9 cellular contexts compared by ENCODE assay signal in genomic region chr1:109623601-109624161, GRCh38. TPM values are rescaled to one million over a fixed set of nuclear protein-coding genes. Genes with fewer than 3 reads are reported as not detected.
DNase-seq lines count a peak whose midpoint lies in the region; ATAC-seq and TF ChIP-seq lines count a peak whose summit lies in the region.
"Had no signal": no experiment of that assay in that cellular context is flagged by ENCODE, and none has a peak within 500 bp of the region (broad histone marks: within the 10 kb centered on the region; RNA-seq: fewer than 3 reads in every experiment).

No MANE protein-coding gene starts in this region.

- peaks cover 12% of the 10 kb centered on the region for H3K23me2 ChIP-seq in H9 (ENCODE audit: insufficient read length, low read depth, low read length, poor library complexity, severe bottlenecking)

- H3K4me1 ChIP-seq in H9 (ENCODE audit: insufficient read depth, low read length) (no peaks in the 10 kb centered on the region; the same call in 1 of the 2 replicates), neural progenitor cell (peaks cover 10% of the 10 kb centered on the region), gastrocnemius medialis (peaks cover 4 to 23% of the 10 kb centered on the region in 2 donors)

- H3K79me2 ChIP-seq in H9 (ENCODE audit: insufficient read depth, low read length), result peaks cover 6% of the 10 kb centered on the region; the same call in 1 of the 2 replicates
- peaks cover 44% of the 10 kb centered on the region for H3K79me2 ChIP-seq in neural progenitor cell (ENCODE audit: low read depth)

- DNase-seq in CD14-positive monocyte (ENCODE audit: low spot score) (no peak), H9 (peak; percentile 23), coronary artery (ENCODE audit: low spot score) (no peak), neural progenitor cell (ENCODE audit: low spot score) (no peak), germinal center (ENCODE audit: low spot score) (no peak), gastrocnemius medialis (no peak), chondrocyte (ENCODE audit: low spot score) (no peak)

- H3K9me3 Mint-ChIP-seq in CD14-positive monocyte (peaks cover 0 to 2% (median 0%) of the 10 kb centered on the region in 7 donors), H9 (no peaks in the 10 kb centered on the region), neural progenitor cell (no peaks in the 10 kb centered on the region), chondrocyte (ENCODE audit: low read depth) (no peaks in the 10 kb centered on the region)

- H3K4me1 Mint-ChIP-seq in CD14-positive monocyte, result peaks cover 46% of the 10 kb centered on the region
- H3K4me1 Mint-ChIP-seq in H9, result peaks cover 22 to 39% of the 10 kb centered on the region in 2 experiments
- peaks cover 35% of the 10 kb centered on the region for H3K4me1 Mint-ChIP-seq in neural progenitor cell
- H3K4me1 Mint-ChIP-seq in chondrocyte (ENCODE audit: low read depth), result peaks cover 45% of the 10 kb centered on the region

- H3K27me3 Mint-ChIP-seq in CD14-positive monocyte (ENCODE audit: low read depth in 3 of 3), result peaks cover 0 to 3% (median 2%) of the 10 kb centered on the region in 3 donors
- no peaks in the 10 kb centered on the region; the same call in 1 of the 2 replicates for H3K27me3 Mint-ChIP-seq in H9 (ENCODE audit: low read depth)
- peaks cover 3% of the 10 kb centered on the region for H3K27me3 Mint-ChIP-seq in neural progenitor cell (ENCODE audit: insufficient read depth, low read depth)
- H3K27me3 Mint-ChIP-seq in chondrocyte (ENCODE audit: low read depth), result no peaks in the 10 kb centered on the region

- no peak for TF ChIP-seq CTCF in CD14-positive monocyte (IDR thresholded peaks at IDR 0.05)
- no peak for TF ChIP-seq CTCF in H9 (conservative IDR thresholded peaks at IDR 0.05)
- no peak for TF ChIP-seq CTCF in coronary artery (IDR thresholded peaks at IDR 0.05)
- no peak for TF ChIP-seq CTCF in neural progenitor cell (IDR thresholded peaks at IDR 0.05)
- TF ChIP-seq CTCF in gastrocnemius medialis (IDR thresholded peaks at IDR 0.05 in 4 of 5, conservative IDR thresholded peaks at IDR 0.05 in 1 of 5), result no peak
- no peak for TF ChIP-seq CTCF in chondrocyte (IDR thresholded peaks at IDR 0.05)

- no peak overlapping the region for H2BK15ac ChIP-seq in H9 (ENCODE audit: low read depth, low read length)

- H3T11ph ChIP-seq in H9 (ENCODE audit: low read length), result no peak overlapping the region

- H3F3A ChIP-seq in neural progenitor cell (ENCODE audit: low read depth), result peaks cover 11% of the 10 kb centered on the region

- no peak overlapping the region for H3K18ac ChIP-seq in H9 (ENCODE audit: insufficient read length, low read depth, low read length)

- H4K8ac ChIP-seq in H9 (replicated peaks; ENCODE audit: insufficient read length, low read depth, low read length), result no peak overlapping the region

- H2AFZ ChIP-seq in H9 (ENCODE audit: low read length), result no peak overlapping the region
- no peak overlapping the region for H2AFZ ChIP-seq in neural progenitor cell (replicated peaks)

- H3K9me3 ChIP-seq in H9 (ENCODE audit: control insufficient read depth, low read depth, low read length) (no peaks in the 10 kb centered on the region), neural progenitor cell (ENCODE audit: low read depth) (no peaks in the 10 kb centered on the region), gastrocnemius medialis (no peaks in the 10 kb centered on the region)

- H3K36me3 Mint-ChIP-seq in CD14-positive monocyte (peaks cover 41 to 58% of the 10 kb centered on the region in 2 donors), H9 (ENCODE audit: insufficient read depth in 1 of 3, low read depth in 3 of 3) (peaks cover 12 to 25% (median 23%) of the 10 kb centered on the region in 3 experiments; a peak in 6 of 7 replicates), neural progenitor cell (peaks cover 22% of the 10 kb centered on the region), chondrocyte (ENCODE audit: low read depth) (peaks cover 19% of the 10 kb centered on the region)

- ATAC-seq in gastrocnemius medialis, result no peak
- no peak for ATAC-seq in HG03565 (IDR thresholded peaks at IDR 0.05; ENCODE audit: unreplicated experiment)

- H3K27me3 ChIP-seq in H9 (ENCODE audit: insufficient read depth, low read length) (no peaks in the 10 kb centered on the region), neural progenitor cell (no peaks in the 10 kb centered on the region), gastrocnemius medialis (peaks cover 0 to 4% (median 0%) of the 10 kb centered on the region in 3 donors)

- no peak overlapping the region for H2BK120ac ChIP-seq in H9 (ENCODE audit: low read depth, low read length, poor library complexity, severe bottlenecking)

- no peak overlapping the region for H3K4ac ChIP-seq in H9 (ENCODE audit: low read depth, low read length)

- H4K5ac ChIP-seq in H9 (ENCODE audit: insufficient read length, low read depth, low read length), result no peak overlapping the region

- no peaks in the 10 kb centered on the region for H3K79me1 ChIP-seq in H9 (ENCODE audit: insufficient read depth, low read depth, low read length, poor library complexity, severe bottlenecking)

- TF ChIP-seq POLR2A in gastrocnemius medialis (IDR thresholded peaks at IDR 0.05), result no peak

- no peak overlapping the region for H2BK20ac ChIP-seq in H9 (ENCODE audit: low read depth, low read length, poor library complexity, severe bottlenecking)

- in situ Hi-C loops in gastrocnemius medialis (cut with MboI; ENCODE audit: low sequenced_read_pairs in 4 of 4), result loop anchor here (5.0 to 10.0 kb wide), 3 partner anchors 76 to 361 kb away; partner anchors contain the start of genes GNAI3 (in 4 of the 4) and AHCYL1 (in 1 of the 4)

- H3K36me3 ChIP-seq in neural progenitor cell (no peaks in the 10 kb centered on the region), gastrocnemius medialis (peaks cover 0 to 13% of the 10 kb centered on the region in 2 donors)

- no peak overlapping the region for H2BK5ac ChIP-seq in H9 (ENCODE audit: insufficient read length, low read length)

- no peak overlapping the region for H4K91ac ChIP-seq in H9 (ENCODE audit: insufficient read length, low read depth, low read length)

- H3K4me3 ChIP-seq in coronary artery (peak overlapping the region; percentile 63), neural progenitor cell (no peak overlapping the region), gastrocnemius medialis (no peak overlapping the region)

- H3K14ac ChIP-seq in H9 (ENCODE audit: insufficient read depth, low read length), result no peak overlapping the region

- H4K20me1 ChIP-seq in H9 (ENCODE audit: control insufficient read depth, insufficient read depth, insufficient read length), result peaks cover 2% of the 10 kb centered on the region
- H4K20me1 ChIP-seq in neural progenitor cell (ENCODE audit: low read depth), result peaks cover 29% of the 10 kb centered on the region

- no peak overlapping the region for H3K23ac ChIP-seq in H9 (ENCODE audit: insufficient read length, low read depth, low read length)

- H3K27ac ChIP-seq in H9 (ENCODE audit: insufficient read length, low read depth, low read length) (no peak overlapping the region), coronary artery (peak overlapping the region; percentile 7 to 67), neural progenitor cell (no peak overlapping the region), gastrocnemius medialis (no peak overlapping the region)

- no peak overlapping the region for H2BK12ac ChIP-seq in H9 (ENCODE audit: insufficient read length, low read depth, low read length)

- H3K4me2 ChIP-seq in H9 (ENCODE audit: insufficient read depth, insufficient read length, low read length) (no peak overlapping the region), neural progenitor cell (no peak overlapping the region)

- WGBS in H9 (ENCODE audit: extremely low coverage, insufficient read length, low lambda C conversion rate), result no CpG with 5 or more reads among the region's 11 CpGs

- H3K9ac ChIP-seq in H9 (ENCODE audit: extremely low read depth, insufficient read length, low read length) (no peak overlapping the region), neural progenitor cell (no peak overlapping the region)

- intact Hi-C loops in CD14-positive monocyte (cut with micrococcal nuclease) (loop anchor here in 1 of 2 donors (5.0 kb wide), 1 partner anchor 76 kb away; the partner anchor contains the start of gene GNAI3), gastrocnemius medialis (cut with DNase I; ENCODE audit: low total_unique reads) (no loop called here)

- no peak overlapping the region for H2AK5ac ChIP-seq in H9 (ENCODE audit: insufficient read length, low read length)

- H3K27ac Mint-ChIP-seq in CD14-positive monocyte, result peak overlapping the region; percentile 45 to 100 (median 89)
- H3K27ac Mint-ChIP-seq in H9, result peak overlapping the region in 1 of 3 experiments; percentile 74; a peak in 3 of 7 replicates
- peak overlapping the region; percentile 83 for H3K27ac Mint-ChIP-seq in neural progenitor cell
- no peak overlapping the region for H3K27ac Mint-ChIP-seq in chondrocyte (ENCODE audit: unreplicated experiment)

- H3K56ac ChIP-seq in H9 (ENCODE audit: insufficient read length, low read depth, low read length), result no peak overlapping the region

- peak overlapping the region; percentile 92 to 97 for H3K4me3 Mint-ChIP-seq in CD14-positive monocyte
- no peak overlapping the region for H3K4me3 Mint-ChIP-seq in H9
- H3K4me3 Mint-ChIP-seq in neural progenitor cell, result peak overlapping the region; percentile 30
- H3K4me3 Mint-ChIP-seq in chondrocyte (ENCODE audit: unreplicated experiment), result no peak overlapping the region

RNA-seq across cellular contexts. Expression of gene AMPD2, which starts 4.0 kb away (rescaled TPM):
- 100 to 1,000 TPM in 1 of 2 donors, 10 to 100 TPM in 1; 75.0 to 117 TPM for polyA plus RNA-seq in CD14-positive monocyte
- 63.0 and 65.1 TPM in 2 replicates for total RNA-seq in H9 (2021)
- total RNA-seq in neural progenitor cell (ENCODE audit: low replicate concordance), result 22.9 and 49.8 TPM in 2 replicates
- 10 to 100 TPM in 2 of 4 donors, 1 to 10 TPM in 2; 5.3 to 19.4 (median 10.4) TPM for total RNA-seq in gastrocnemius medialis
- 70.6 to 100 TPM (median 74.2 TPM) in 3 replicates for total RNA-seq in chondrocyte

RNA-seq across cellular contexts. Expression of gene GNAT2, which starts 4.3 kb away (rescaled TPM):
- polyA plus RNA-seq in CD14-positive monocyte, result not detected
- total RNA-seq in H9 (2021) (0.20 TPM in 1 of 2 replicates, not detected in the other), neural progenitor cell (ENCODE audit: low replicate concordance) (0.25 TPM in 1 of 2 replicates, not detected in the other), gastrocnemius medialis (not detected), chondrocyte (not detected in 3 replicates)
- total RNA-seq: endothelial cell of umbilical vein had no signal
- polyA plus RNA-seq: endothelial cell of umbilical vein had no signal

RNA-seq across cellular contexts. Expression of gene GSTM4, which starts 32.2 kb away (rescaled TPM):
- 10 to 100 TPM; 11.9 to 15.9 TPM for polyA plus RNA-seq in CD14-positive monocyte
- 22.0 and 24.6 TPM in 2 replicates for total RNA-seq in H9 (2021)
- total RNA-seq in neural progenitor cell (ENCODE audit: low replicate concordance), result 4.3 and 17.3 TPM in 2 replicates
- total RNA-seq in gastrocnemius medialis, result 10 to 100 TPM; 18.1 to 28.9 (median 25.0) TPM
- 14.5 to 20.8 TPM (median 14.8 TPM) in 3 replicates for total RNA-seq in chondrocyte

RNA-seq across cellular contexts. Expression of gene GSTM2, which starts 44.2 kb away (rescaled TPM):
- polyA plus RNA-seq in CD14-positive monocyte, result 1 to 10 TPM; 1.5 to 6.3 TPM
- 14.9 and 15.3 TPM in 2 replicates for total RNA-seq in H9 (2021)
- total RNA-seq in neural progenitor cell (ENCODE audit: low replicate concordance), result 15.6 and 24.2 TPM in 2 replicates
- 10 to 100 TPM; 29.2 to 41.4 (median 39.0) TPM for total RNA-seq in gastrocnemius medialis
- 24.6 to 41.3 TPM (median 25.8 TPM) in 3 replicates for total RNA-seq in chondrocyte

Comparison
In these comparisons a context has a peak if more than half of its experiments do, and no peak if none do; other contexts are left out.
1. H3K4me3 Mint-ChIP-seq: peak in CD14-positive monocyte (2 of 2) and neural progenitor cell (single experiment); none in H9 (0 of 2) and chondrocyte (single experiment).
2. H3K27ac ChIP-seq: peak in coronary artery (2 of 2); none in H9 (single experiment), neural progenitor cell (single experiment) and gastrocnemius medialis (0 of 4).